In the genomic region with DNA sequence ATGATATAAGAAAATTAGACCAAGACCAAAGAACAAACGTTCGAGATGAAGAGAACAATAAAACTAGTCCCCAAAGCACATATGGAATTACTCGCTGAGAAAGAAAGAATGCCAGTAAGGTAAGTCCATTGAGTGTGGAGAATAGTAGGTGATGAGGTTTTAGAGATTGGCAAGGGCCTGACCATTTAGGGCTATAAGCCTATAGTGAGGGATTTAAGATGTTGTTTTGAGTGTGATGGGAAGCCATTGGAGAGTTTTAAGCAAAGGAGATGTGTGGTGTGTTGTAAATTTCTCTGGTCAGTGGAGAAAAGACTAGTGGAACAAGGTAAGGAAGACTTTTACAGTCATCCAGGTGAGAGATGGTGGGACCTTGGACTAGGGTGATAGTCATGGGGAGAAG, we compare ENCODE assay signal across 1 cellular context.
TF ChIP-seq lines count a peak whose summit lies in the region.

No MANE protein-coding gene starts in this region.

TF ChIP-seq in SK-N-SH treated with all-trans-retinoic acid at 6 μM for 48 hours, 23 proteins besides CTCF, POLR2A, EP300 and RAD21 (continued from another document):
- TF ChIP-seq PATZ1 (CRISPR knock-in tag; IDR thresholded peaks at IDR 0.05; ENCODE audit: borderline replicate concordance) (no peak), ZC3H10 (CRISPR knock-in tag; IDR thresholded peaks at IDR 0.05) (no peak), PPARA (CRISPR knock-in tag; IDR thresholded peaks at IDR 0.05; ENCODE audit: borderline replicate concordance) (no peak), GLIS3 (CRISPR knock-in tag; IDR thresholded peaks at IDR 0.05) (no peak), SNAI2 (CRISPR knock-in tag; IDR thresholded peaks at IDR 0.05) (no peak), CSRNP3 (CRISPR knock-in tag; IDR thresholded peaks at IDR 0.05) (no peak), ESRRG (CRISPR knock-in tag; IDR thresholded peaks at IDR 0.05) (no peak), ZFP30 (CRISPR knock-in tag; IDR thresholded peaks at IDR 0.05) (no peak), POU6F1 (CRISPR knock-in tag; IDR thresholded peaks at IDR 0.05; ENCODE audit: borderline replicate concordance, low read depth) (no peak), CSDC2 (CRISPR knock-in tag; IDR thresholded peaks at IDR 0.05) (no peak), ZNF8 (CRISPR knock-in tag; IDR thresholded peaks at IDR 0.05) (no peak), ZNF565 (CRISPR knock-in tag; conservative IDR thresholded peaks at IDR 0.05; ENCODE audit: low read depth) (no peak), RARB (CRISPR knock-in tag; IDR thresholded peaks at IDR 0.05) (no peak), ARNTL (CRISPR knock-in tag; IDR thresholded peaks at IDR 0.05; ENCODE audit: borderline replicate concordance, low read depth) (no peak), ZNF70 (CRISPR knock-in tag; IDR thresholded peaks at IDR 0.05) (no peak)
TF ChIP-seq in SK-N-SH treated with all-trans-retinoic acid at 6 μM for 48 hours: peak in this region for 0.
